ENCODE assay signal across 9 cellular contexts in the genomic region with DNA sequence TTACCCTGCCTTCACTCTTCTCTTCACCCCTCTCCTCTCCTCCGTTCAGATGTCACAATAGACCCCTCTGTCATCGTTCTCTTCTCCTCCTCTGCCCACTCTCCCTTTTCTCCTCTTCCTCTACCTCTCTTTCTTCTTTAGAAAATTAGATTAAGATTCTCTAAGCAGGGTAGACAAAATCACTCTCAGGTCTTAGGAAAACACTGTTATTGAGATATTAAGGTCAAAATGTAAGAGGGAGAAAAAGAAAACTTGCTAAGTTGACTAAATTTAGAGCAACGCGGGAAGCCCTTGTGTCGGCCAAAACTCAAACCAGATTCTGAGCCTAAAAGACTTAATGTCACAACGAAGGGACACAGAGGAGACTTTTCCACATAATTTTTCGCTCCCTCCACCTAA. TPM values are rescaled to one million over a fixed set of nuclear protein-coding genes. Genes with fewer than 3 reads are reported as not detected.
A peak's percentile ranks its signal among the peaks of the same experiment; 100 is the strongest.
DNase-seq lines count a peak whose midpoint lies in the region; ATAC-seq, FAIRE-seq and TF ChIP-seq lines count a peak whose summit lies in the region.
"Had no signal": no experiment of that assay in that cellular context is flagged by ENCODE, and none has a peak within 500 bp of the region (broad histone marks: within the 10 kb centered on the region; RNA-seq: fewer than 3 reads in every experiment).

No MANE protein-coding gene starts in this region.

- H3K36me3 Mint-ChIP-seq in CD4-positive, alpha-beta T cell (ENCODE audit: low read depth) = no peaks in the 10 kb centered on the region

- H3K79me2 ChIP-seq in H1 (ENCODE audit: control insufficient read depth in 1 of 2, insufficient read depth in 2 of 2, low read length in 2 of 2) = no peaks in the 10 kb centered on the region

- H2BK5ac ChIP-seq in H1 (ENCODE audit: low read depth, low read length) = no peak overlapping the region
- H2BK5ac ChIP-seq in neuronal stem cell (ENCODE audit: low read length) = no peak overlapping the region

- H4K91ac ChIP-seq in H1 (replicated peaks; ENCODE audit: insufficient read length, low read length) = no peak overlapping the region
- no peak overlapping the region for H4K91ac ChIP-seq in neuronal stem cell (ENCODE audit: low read depth, low read length, poor library complexity)

- H2AK5ac ChIP-seq in H1 (ENCODE audit: low read depth, low read length) (no peak overlapping the region), neuronal stem cell (ENCODE audit: low read depth, low read length) (no peak overlapping the region)

- DNase-seq in CD4-positive, alpha-beta T cell = no peak
- DNase-seq in NT2/D1 (ENCODE audit: low read depth, low spot score) (no peak), H1 (ENCODE audit: low read depth in 1 of 2, low spot score in 2 of 2) (no peak), neuronal stem cell (ENCODE audit: low spot score) (no peak), SKM-1 treated with dmso at 0.1 percent for 144 hours (lab: John Stamatoyannopoulos, UW; ENCODE audit: unreplicated experiment) (no peak)
- no peak for DNase-seq in stimulated activated naive CD4-positive, alpha-beta T cell treated with Interleukin-2 at 50 U/mL for 16 hours (lab: John Stamatoyannopoulos, UW)
- no peak for DNase-seq in stimulated activated CD4-positive, alpha-beta T cell treated with anti-CD3 and anti-CD28 coated beads, Interleukin-15, amount 100 ng/mL, for 24 hours
- DNase-seq: occipital lobe had no signal

- H4K8ac ChIP-seq in H1 (ENCODE audit: extremely low read depth, insufficient read depth, low read length) (no peak overlapping the region), neuronal stem cell (ENCODE audit: low read depth, low read length) (no peak overlapping the region)

- H3K9ac ChIP-seq in NT2/D1 (ENCODE audit: insufficient read length, low read depth) = peak overlapping the region; percentile 66
- H3K9ac ChIP-seq in H1 (replicated peaks in 1 of 4; ENCODE audit: extremely low read depth in 1 of 4, low read depth in 3 of 4, low read length in 3 of 4) = peak overlapping the region in 2 of 4 experiments; percentile 52 to 64; a peak in 4 of 7 replicates
- H3K9ac ChIP-seq in neuronal stem cell (ENCODE audit: low read depth, low read length, poor library complexity) = peak overlapping the region; percentile 91

- H3K14ac ChIP-seq in H1 (ENCODE audit: insufficient read length) (no peak overlapping the region), neuronal stem cell (ENCODE audit: low read length) (no peak overlapping the region)

- H3K27me3 Mint-ChIP-seq in CD4-positive, alpha-beta T cell = peaks cover 67% of the 10 kb centered on the region

- H2BK12ac ChIP-seq in H1 (ENCODE audit: low read depth, low read length) (no peak overlapping the region), neuronal stem cell (ENCODE audit: low read length) (no peak overlapping the region)

- TF ChIP-seq CTCF in CD4-positive, alpha-beta T cell (IDR thresholded peaks at IDR 0.05) = no peak
- TF ChIP-seq CTCF in H1 (IDR thresholded peaks at IDR 0.05; ENCODE audit: control extremely low read depth in 1 of 3, insufficient read depth in 1 of 3, low read depth in 1 of 3, low read length in 3 of 3) = no peak

- H3K27me3 ChIP-seq in CD4-positive, alpha-beta T cell (ENCODE audit: control insufficient read depth, insufficient read depth, low read length) = peaks cover 40% of the 10 kb centered on the region
- H3K27me3 ChIP-seq in NT2/D1 (ENCODE audit: insufficient read depth, insufficient read length) = peaks cover 2% of the 10 kb centered on the region
- no peaks in the 10 kb centered on the region for H3K27me3 ChIP-seq in H1 (replicated peaks in 1 of 4; ENCODE audit: control insufficient read depth in 3 of 4, extremely low read depth in 1 of 4, insufficient read depth in 3 of 4, low read length in 3 of 4)
- peaks cover 0 to 11% (median 0%) of the 10 kb centered on the region in 3 experiments for H3K27me3 ChIP-seq in neuronal stem cell (ENCODE audit: control insufficient read depth in 3 of 3, insufficient read depth in 3 of 3, low read depth in 1 of 3, low read length in 3 of 3)

- CTCF ChIA-PET in CD4-positive, alpha-beta T cell (lab: Charles Lee) = interaction anchor here (0.7 kb wide), 1 partner anchor 230 kb away, joined by 3 read pairs; no protein-coding TSS in a partner anchor
- CTCF ChIA-PET in H1 (lab: Charles Lee; ENCODE audit: partially characterized antibody) = interaction anchor here (1.0 to 1.7 kb wide), 5 partner anchors 24 to 184 kb away, joined by 3 to 4 read pairs (median 3); no protein-coding TSS in a partner anchor

- H3K23ac ChIP-seq in H1 (ENCODE audit: insufficient read length) (no peak overlapping the region), neuronal stem cell (ENCODE audit: low read depth, low read length, poor library complexity) (no peak overlapping the region)

- no peak for TF ChIP-seq RAD21 in H1 (IDR thresholded peaks at IDR 0.05 in 1 of 2, conservative IDR thresholded peaks at IDR 0.05 in 1 of 2; ENCODE audit: low read depth in 2 of 2, low read length in 2 of 2)

- H3K18ac ChIP-seq in H1 (ENCODE audit: extremely low read depth, low read length) (no peak overlapping the region), neuronal stem cell (ENCODE audit: low read length) (peak overlapping the region; percentile 80)

- H3K4me2 ChIP-seq in H1 (ENCODE audit: insufficient read depth in 1 of 2, low read depth in 2 of 2, low read length in 2 of 2) = peak overlapping the region; percentile 69 to 87
- H3K4me2 ChIP-seq in neuronal stem cell (ENCODE audit: insufficient read depth, low read length, poor library complexity, severe bottlenecking) = peak overlapping the region; percentile 92

- intact Hi-C loops in CD4-positive, alpha-beta T cell (cut with DNase I, micrococcal nuclease) = no loop called here

- no peaks in the 10 kb centered on the region for H4K20me1 ChIP-seq in H1 (replicated peaks in 1 of 2; ENCODE audit: control insufficient read depth in 1 of 2, insufficient read depth in 2 of 2, low read length in 2 of 2)

- no peak overlapping the region for H2BK20ac ChIP-seq in H1 (ENCODE audit: low read length)

- POLR2A ChIA-PET in CD4-positive, alpha-beta T cell (lab: Charles Lee) = interaction anchor here (2.3 kb wide), 1 partner anchor 15 kb away, joined by 9 read pairs; no protein-coding TSS in a partner anchor
- POLR2A ChIA-PET in H1 (lab: Charles Lee; ENCODE audit: partially characterized antibody) = interaction anchor here (0.9 kb wide), 1 partner anchor 168 kb away, joined by 3 read pairs; no protein-coding TSS in a partner anchor

- no peak for FAIRE-seq in H1 (lab: Jason Lieb, UNC)

- H3K79me1 ChIP-seq in H1 (ENCODE audit: low read depth, low read length) (no peaks in the 10 kb centered on the region), neuronal stem cell (ENCODE audit: low read depth, low read length) (no peaks in the 10 kb centered on the region)

- H3K4me3 ChIP-seq in NT2/D1 (ENCODE audit: insufficient read length, low read depth) (peak overlapping the region; percentile 71), H1 (ENCODE audit: extremely low read depth in 1 of 4, insufficient read depth in 2 of 4, low read depth in 3 of 4, low read length in 4 of 4) (peak overlapping the region; percentile 92 to 99 (median 96)), neuronal stem cell (ENCODE audit: low read length in 2 of 2) (peak overlapping the region; percentile 60 to 88)

- peak overlapping the region; percentile 21 for H3K4me3 Mint-ChIP-seq in CD4-positive, alpha-beta T cell

- no peak for TF ChIP-seq EP300 in H1 (IDR thresholded peaks at IDR 0.05; ENCODE audit: borderline replicate concordance in 1 of 2, low read depth in 2 of 2, low read length in 2 of 2)

- no peak overlapping the region for H3K27ac Mint-ChIP-seq in CD4-positive, alpha-beta T cell

- peaks cover 2% of the 10 kb centered on the region for H3K9me3 Mint-ChIP-seq in CD4-positive, alpha-beta T cell

- WGBS in H1 (ENCODE audit: extremely low coverage in 1 of 2, insufficient coverage in 1 of 2, insufficient read length in 1 of 2, insufficient replicate concordance in 2 of 2, low coverage in 1 of 2, low lambda C conversion rate in 2 of 2, missing lambda C conversion rate in 1 of 2), 2 experiments = 7% methylated on average over 7 of the region's 7 CpGs; no CpG with 5 or more reads in 1 of the 2 experiments
- no CpG with 5 or more reads among the region's 7 CpGs for WGBS in neuronal stem cell (ENCODE audit: extremely low coverage in 2 of 2, insufficient read length in 2 of 2, insufficient replicate concordance in 1 of 2), 2 donors

- no peak overlapping the region for H2BK15ac ChIP-seq in H1 (ENCODE audit: low read length)
- H2BK15ac ChIP-seq in neuronal stem cell (ENCODE audit: low read length) = no peak overlapping the region

- TF ChIP-seq POLR2A in H1 (IDR thresholded peaks at IDR 0.05; ENCODE audit: control extremely low read depth in 1 of 2, low read depth in 2 of 2, low read length in 2 of 2) = no peak

- peaks cover 7% of the 10 kb centered on the region for H3K9me3 ChIP-seq in CD4-positive, alpha-beta T cell (ENCODE audit: control insufficient read depth, low read length)
- H3K9me3 ChIP-seq in NT2/D1 (ENCODE audit: insufficient read depth, low read length) (no peaks in the 10 kb centered on the region), H1 (ENCODE audit: insufficient read depth in 2 of 2, low read depth in 1 of 2, low read length in 1 of 2) (no peaks in the 10 kb centered on the region), neuronal stem cell (replicated peaks in 1 of 2; ENCODE audit: control insufficient read depth in 2 of 2, insufficient read depth in 1 of 2, low read depth in 1 of 2, low read length in 2 of 2) (no peaks in the 10 kb centered on the region)

- no peak overlapping the region for H3K56ac ChIP-seq in H1 (replicated peaks; ENCODE audit: insufficient read length, low read depth, low read length)

- H2AFZ ChIP-seq in H1 (ENCODE audit: low read length) = peak overlapping the region; percentile 98
- H2AFZ ChIP-seq in neuronal stem cell (ENCODE audit: low read length) = peak overlapping the region; percentile 87

- H3K4me1 ChIP-seq in NT2/D1 (ENCODE audit: insufficient read depth, insufficient read length) = no peaks in the 10 kb centered on the region
- no peaks in the 10 kb centered on the region for H3K4me1 ChIP-seq in H1 (replicated peaks in 1 of 4; ENCODE audit: control insufficient read depth in 3 of 4, insufficient read depth in 4 of 4, low read length in 3 of 4)
- H3K4me1 ChIP-seq in neuronal stem cell (ENCODE audit: control insufficient read depth in 2 of 2, insufficient read depth in 1 of 2, low read depth in 1 of 2, low read length in 2 of 2) = peaks cover 0 to 13% of the 10 kb centered on the region in 2 donors

- peaks cover 19% of the 10 kb centered on the region for H3K4me1 Mint-ChIP-seq in CD4-positive, alpha-beta T cell (ENCODE audit: low read depth)

- H3K27ac ChIP-seq in CD4-positive, alpha-beta T cell (ENCODE audit: low read depth, low read length) = no peak overlapping the region
- H3K27ac ChIP-seq in H1 (ENCODE audit: low read depth, low read length) = no peak overlapping the region
- H3K27ac ChIP-seq in neuronal stem cell (replicated peaks; ENCODE audit: low read length) = no peak overlapping the region

- ATAC-seq in CD4-positive, alpha-beta T cell (ENCODE audit: poor library complexity) = no peak
- ATAC-seq in GM18519 (IDR thresholded peaks at IDR 0.05; ENCODE audit: low FRiP score, unreplicated experiment) = no peak

- H3K4ac ChIP-seq in H1 (replicated peaks; ENCODE audit: insufficient read length, low read depth, low read length) (no peak overlapping the region), neuronal stem cell (ENCODE audit: low read length) (no peak overlapping the region)

- H3K23me2 ChIP-seq in H1 (ENCODE audit: low read depth, low read length) = peaks cover 2% of the 10 kb centered on the region; the same call in 1 of the 2 replicates

- H2BK120ac ChIP-seq in H1 (replicated peaks; ENCODE audit: low read depth, low read length) (no peak overlapping the region), neuronal stem cell (ENCODE audit: low read depth, low read length) (no peak overlapping the region)

- H3K36me3 ChIP-seq in NT2/D1 (ENCODE audit: insufficient read depth, insufficient read length, low read length) (no peaks in the 10 kb centered on the region), H1 (ENCODE audit: control insufficient read depth in 2 of 4, insufficient read depth in 4 of 4, low read length in 3 of 4) (no peaks in the 10 kb centered on the region), neuronal stem cell (replicated peaks in 1 of 2; ENCODE audit: control insufficient read depth in 2 of 2, insufficient read depth in 2 of 2, low read length in 2 of 2) (no peaks in the 10 kb centered on the region)

- H4K5ac ChIP-seq in H1 (ENCODE audit: insufficient read length, low read depth, low read length) = no peak overlapping the region

RNA-seq across cellular contexts. Expression of a gene that starts 22.1 kb away (rescaled TPM):
- total RNA-seq in CD4-positive, alpha-beta T cell = 10 to 100 TPM; 19.6 to 21.1 TPM
- total RNA-seq in H1 (2021; fragmentation: NEBNext Ultra II Directional; extraction: Animal tissue kit (Norgen Biotek cat#: 25700)) = 11.7 and 12.3 TPM in 2 replicates
- polyA plus RNA-seq in H1 (2011; rRNA removed) = 1.1 and 1.9 TPM in 2 replicates
- polyA plus RNA-seq in H1 (2011; cell fraction: cytosol; rRNA removed) = 2.4 TPM
- 1.1 TPM for polyA plus RNA-seq in H1 (2011; cell fraction: nucleus; rRNA removed)
- polyA plus RNA-seq in H1 (2012, experiment 1 of 2) = 3.1 to 5.6 TPM (median 3.5 TPM) in 4 replicates
- 0.35 TPM for polyA plus RNA-seq in H1 (2012, experiment 2 of 2)
- 8.5 TPM for polyA plus RNA-seq in H1 (2013, experiment 1 of 2)
- 8.1 TPM for polyA plus RNA-seq in H1 (2013, experiment 2 of 2)
- polyA minus RNA-seq in H1 (2011; rRNA and poly(A)+ RNA removed) = 6.3 and 7.7 TPM in 2 replicates
- polyA minus RNA-seq in H1 (2011; cell fraction: cytosol; rRNA and poly(A)+ RNA removed) = 5.1 TPM
- polyA minus RNA-seq in H1 (2011; cell fraction: nucleus; rRNA and poly(A)+ RNA removed) = 11.6 TPM
- 11.0 TPM for polyA plus RNA-seq in neuronal stem cell (2013, experiment 1 of 2)
- polyA plus RNA-seq in neuronal stem cell (2013, experiment 2 of 2) = 11.0 TPM
